1 cellular context compared by ENCODE assay signal in genomic region chr16:3457434-3458252, GRCh38.
TF ChIP-seq lines count a peak whose summit lies in the region.

No MANE protein-coding gene starts in this region.

TF ChIP-seq in HepG2, 621 proteins besides CTCF, POLR2A, EP300 and RAD21 (continued from another document and continues in another):
- no peak for TF ChIP-seq ZNF318 (CRISPR knock-in tag; IDR thresholded peaks at IDR 0.05)
- TF ChIP-seq ATF6 (CRISPR knock-in tag; conservative IDR thresholded peaks at IDR 0.05), result no peak
- TF ChIP-seq, protein P1, sequence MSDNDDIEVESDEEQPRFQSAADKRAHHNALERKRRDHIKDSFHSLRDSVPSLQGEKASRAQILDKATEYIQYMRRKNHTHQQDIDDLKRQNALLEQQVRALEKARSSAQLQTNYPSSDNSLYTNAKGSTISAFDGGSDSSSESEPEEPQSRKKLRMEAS (IDR thresholded peaks at IDR 0.05), result peak; percentile 88
- TF ChIP-seq TOPORS (CRISPR knock-in tag; IDR thresholded peaks at IDR 0.05), result peak; percentile 81; the same call in 1 of the 2 replicates
- TF ChIP-seq SOX13 (IDR thresholded peaks at IDR 0.05), result no peak
- TF ChIP-seq SOX13 (CRISPR knock-in tag; conservative IDR thresholded peaks at IDR 0.05 in 1 of 2, IDR thresholded peaks at IDR 0.05 in 1 of 2), result peak; percentile 29 to 37; a peak in 1 of 4 replicates
- TF ChIP-seq ZNF597 (CRISPR knock-in tag; IDR thresholded peaks at IDR 0.05), result no peak
- TF ChIP-seq TAF1 (CRISPR knock-in tag; IDR thresholded peaks at IDR 0.05), result peak; percentile 77
- TF ChIP-seq ZBTB1 (CRISPR knock-in tag; IDR thresholded peaks at IDR 0.05; ENCODE audit: borderline replicate concordance), result no peak
- TF ChIP-seq, protein P2, sequence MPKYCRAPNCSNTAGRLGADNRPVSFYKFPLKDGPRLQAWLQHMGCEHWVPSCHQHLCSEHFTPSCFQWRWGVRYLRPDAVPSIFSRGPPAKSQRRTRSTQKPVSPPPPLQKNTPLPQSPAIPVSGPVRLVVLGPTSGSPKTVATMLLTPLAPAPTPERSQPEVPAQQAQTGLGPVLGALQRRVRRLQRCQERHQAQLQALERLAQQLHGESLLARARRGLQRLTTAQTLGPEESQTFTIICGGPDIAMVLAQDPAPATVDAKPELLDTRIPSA (CRISPR knock-in tag; IDR thresholded peaks at IDR 0.05; ENCODE audit: borderline replicate concordance), result no peak
- TF ChIP-seq, protein P3, sequence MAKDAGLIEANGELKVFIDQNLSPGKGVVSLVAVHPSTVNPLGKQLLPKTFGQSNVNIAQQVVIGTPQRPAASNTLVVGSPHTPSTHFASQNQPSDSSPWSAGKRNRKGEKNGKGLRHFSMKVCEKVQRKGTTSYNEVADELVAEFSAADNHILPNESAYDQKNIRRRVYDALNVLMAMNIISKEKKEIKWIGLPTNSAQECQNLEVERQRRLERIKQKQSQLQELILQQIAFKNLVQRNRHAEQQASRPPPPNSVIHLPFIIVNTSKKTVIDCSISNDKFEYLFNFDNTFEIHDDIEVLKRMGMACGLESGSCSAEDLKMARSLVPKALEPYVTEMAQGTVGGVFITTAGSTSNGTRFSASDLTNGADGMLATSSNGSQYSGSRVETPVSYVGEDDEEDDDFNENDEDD (CRISPR knock-in tag; IDR thresholded peaks at IDR 0.05; ENCODE audit: borderline replicate concordance), result peak; percentile 67; the same call in 1 of the 2 replicates
- TF ChIP-seq SNAPC2 (CRISPR knock-in tag; IDR thresholded peaks at IDR 0.05), result peak; percentile 74
- TF ChIP-seq ZNF7 (CRISPR knock-in tag; IDR thresholded peaks at IDR 0.05), result no peak
- no peak for TF ChIP-seq ZNF672 (CRISPR knock-in tag; IDR thresholded peaks at IDR 0.05)
- no peak for TF ChIP-seq HOMEZ (CRISPR knock-in tag; IDR thresholded peaks at IDR 0.05; ENCODE audit: low read depth)
- TF ChIP-seq PCBP1 (IDR thresholded peaks at IDR 0.05; ENCODE audit: borderline replicate concordance, low read depth, low read length), result no peak
- TF ChIP-seq, protein P4, sequence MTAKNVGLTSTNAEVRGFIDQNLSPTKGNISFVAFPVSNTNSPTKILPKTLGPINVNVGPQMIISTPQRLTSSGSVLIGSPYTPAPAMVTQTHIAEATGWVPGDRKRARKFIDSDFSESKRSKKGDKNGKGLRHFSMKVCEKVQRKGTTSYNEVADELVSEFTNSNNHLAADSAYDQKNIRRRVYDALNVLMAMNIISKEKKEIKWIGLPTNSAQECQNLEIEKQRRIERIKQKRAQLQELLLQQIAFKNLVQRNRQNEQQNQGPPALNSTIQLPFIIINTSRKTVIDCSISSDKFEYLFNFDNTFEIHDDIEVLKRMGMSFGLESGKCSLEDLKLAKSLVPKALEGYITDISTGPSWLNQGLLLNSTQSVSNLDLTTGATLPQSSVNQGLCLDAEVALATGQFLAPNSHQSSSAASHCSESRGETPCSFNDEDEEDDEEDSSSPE (CRISPR knock-in tag; IDR thresholded peaks at IDR 0.05), result peak; percentile 83
- no peak for TF ChIP-seq SIX4 (CRISPR knock-in tag; IDR thresholded peaks at IDR 0.05)
- no peak for TF ChIP-seq NR3C1 (CRISPR knock-in tag; IDR thresholded peaks at IDR 0.05)
- TF ChIP-seq ZNF17 (CRISPR knock-in tag; IDR thresholded peaks at IDR 0.05), result no peak
- peak; percentile 95 for TF ChIP-seq ZHX2 (IDR thresholded peaks at IDR 0.05; ENCODE audit: low read depth)
- TF ChIP-seq ZHX2 (CRISPR knock-in tag; IDR thresholded peaks at IDR 0.05; ENCODE audit: borderline replicate concordance), result peak; percentile 67; the same call in 1 of the 2 replicates
- no peak; the same call in 1 of the 2 replicates for TF ChIP-seq CEBPG (CRISPR knock-in tag; IDR thresholded peaks at IDR 0.05)
- TF ChIP-seq, protein P5, sequence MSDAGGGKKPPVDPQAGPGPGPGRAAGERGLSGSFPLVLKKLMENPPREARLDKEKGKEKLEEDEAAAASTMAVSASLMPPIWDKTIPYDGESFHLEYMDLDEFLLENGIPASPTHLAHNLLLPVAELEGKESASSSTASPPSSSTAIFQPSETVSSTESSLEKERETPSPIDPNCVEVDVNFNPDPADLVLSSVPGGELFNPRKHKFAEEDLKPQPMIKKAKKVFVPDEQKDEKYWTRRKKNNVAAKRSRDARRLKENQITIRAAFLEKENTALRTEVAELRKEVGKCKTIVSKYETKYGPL (CRISPR knock-in tag; IDR thresholded peaks at IDR 0.05), result peak; percentile 83
- TF ChIP-seq GATAD2A (CRISPR knock-in tag; IDR thresholded peaks at IDR 0.05), result no peak; the same call in 1 of the 2 replicates
- no peak for TF ChIP-seq SCMH1 (CRISPR knock-in tag; IDR thresholded peaks at IDR 0.05; ENCODE audit: borderline replicate concordance)
- TF ChIP-seq KDM3A (CRISPR knock-in tag; IDR thresholded peaks at IDR 0.05; ENCODE audit: low read depth), result no peak
- no peak for TF ChIP-seq PREB (CRISPR knock-in tag; IDR thresholded peaks at IDR 0.05)
- TF ChIP-seq ZNF143 (CRISPR knock-in tag; IDR thresholded peaks at IDR 0.05), result peak; percentile 64; the same call in 1 of the 2 replicates
- peak; percentile 61; the same call in 1 of the 2 replicates for TF ChIP-seq ZNF33A (CRISPR knock-in tag; IDR thresholded peaks at IDR 0.05; ENCODE audit: borderline replicate concordance)
- peak; percentile 65; the same call in 1 of the 2 replicates for TF ChIP-seq HCFC1 (IDR thresholded peaks at IDR 0.05; ENCODE audit: low read depth, low read length)
